In genomic region chr10:11035318-11035920, GRCh38 we compare ENCODE assay signal across 8 cellular contexts. TPM values are rescaled to one million over a fixed set of nuclear protein-coding genes. Genes with fewer than 3 reads are reported as not detected.
DNase-seq lines count a peak whose midpoint lies in the region; ATAC-seq and TF ChIP-seq lines count a peak whose summit lies in the region.

No MANE protein-coding gene starts in this region.

- peak overlapping the region; percentile 24 for H3K4me2 ChIP-seq in skeletal muscle satellite cell (ENCODE audit: low read length)

- no peaks in the 10 kb centered on the region for H3K36me3 ChIP-seq in skeletal muscle satellite cell (ENCODE audit: insufficient read depth, low read length)

- 39% methylated on average over 4 of the region's 4 CpGs for WGBS in right cardiac atrium

- peaks cover 0 to 19% (median 2%) of the 10 kb centered on the region in 5 experiments for H3K9me3 Mint-ChIP-seq in brain
- no peaks in the 10 kb centered on the region for H3K9me3 Mint-ChIP-seq in activated CD4-positive, alpha-beta memory T cell treated with anti-CD3 and anti-CD28 coated beads for 36 hours

- ATAC-seq in right cardiac atrium (peak; percentile 77 to 93), GM21528 (IDR thresholded peaks at IDR 0.05; ENCODE audit: low FRiP score, unreplicated experiment) (no peak), GM19035 (IDR thresholded peaks at IDR 0.05; ENCODE audit: unreplicated experiment) (no peak), GM21723 (IDR thresholded peaks at IDR 0.05; ENCODE audit: unreplicated experiment) (no peak)

- no peak for TF ChIP-seq CTCF in brain (conservative IDR thresholded peaks at IDR 0.05)

- H3K27me3 Mint-ChIP-seq in brain: no peaks in the 10 kb centered on the region
- H3K27me3 Mint-ChIP-seq in activated CD4-positive, alpha-beta memory T cell treated with anti-CD3 and anti-CD28 coated beads for 36 hours: peaks cover 8% of the 10 kb centered on the region

- intact Hi-C loops in right cardiac atrium (cut with DNase I): no loop called here
- intact Hi-C loops in activated CD4-positive, alpha-beta memory T cell treated with anti-CD3 and anti-CD28 coated beads for 36 hours (cut with micrococcal nuclease): no loop called here

- H3K4me1 ChIP-seq in right cardiac atrium (ENCODE audit: control insufficient read depth, insufficient read depth, low read length) (peaks cover 16% of the 10 kb centered on the region), skeletal muscle satellite cell (ENCODE audit: control insufficient read depth, insufficient read depth, low read length) (peaks cover 18% of the 10 kb centered on the region)

- CTCF ChIA-PET in activated CD4-positive, alpha-beta memory T cell treated with anti-CD3 and anti-CD28 coated beads for 36 hours (lab: Charles Lee): interaction anchor here (0.7 to 1.3 kb wide), 4 partner anchors 18 to 234 kb away, joined by 3 to 5 read pairs (median 4); partner anchors contain the start of gene CELF2

- peak overlapping the region in 1 of 5 experiments; percentile 53 for H3K4me3 Mint-ChIP-seq in brain
- no peak overlapping the region for H3K4me3 Mint-ChIP-seq in activated CD4-positive, alpha-beta memory T cell treated with anti-CD3 and anti-CD28 coated beads for 36 hours

- H3K27ac ChIP-seq in right cardiac atrium (ENCODE audit: low read length): peak overlapping the region; percentile 58

- no peaks in the 10 kb centered on the region for H3K9me3 ChIP-seq in right cardiac atrium (ENCODE audit: control insufficient read depth, low read length)
- no peaks in the 10 kb centered on the region for H3K9me3 ChIP-seq in skeletal muscle satellite cell (replicated peaks; ENCODE audit: low read length)

- no peak overlapping the region for H3K4me3 ChIP-seq in right cardiac atrium (ENCODE audit: low read length)
- no peak overlapping the region for H3K4me3 ChIP-seq in skeletal muscle satellite cell (ENCODE audit: low read length)

- H3K27ac Mint-ChIP-seq in brain: peak overlapping the region in 4 of 5 experiments; percentile 60 to 90 (median 76)
- H3K27ac Mint-ChIP-seq in activated CD4-positive, alpha-beta memory T cell treated with anti-CD3 and anti-CD28 coated beads for 36 hours: no peak overlapping the region

- peaks cover 77% of the 10 kb centered on the region for H3K4me1 Mint-ChIP-seq in brain
- peaks cover 4% of the 10 kb centered on the region for H3K4me1 Mint-ChIP-seq in activated CD4-positive, alpha-beta memory T cell treated with anti-CD3 and anti-CD28 coated beads for 36 hours (ENCODE audit: low read depth)

- H3K9ac ChIP-seq in skeletal muscle satellite cell (ENCODE audit: low read depth, low read length): peak overlapping the region; percentile 55

- peaks cover 81% of the 10 kb centered on the region for H3K36me3 Mint-ChIP-seq in brain
- no peaks in the 10 kb centered on the region for H3K36me3 Mint-ChIP-seq in activated CD4-positive, alpha-beta memory T cell treated with anti-CD3 and anti-CD28 coated beads for 36 hours

- H3K27me3 ChIP-seq in right cardiac atrium (ENCODE audit: control insufficient read depth, insufficient read depth) (no peaks in the 10 kb centered on the region), skeletal muscle satellite cell (ENCODE audit: control insufficient read depth, insufficient read depth, low read length) (no peaks in the 10 kb centered on the region)

- DNase-seq in HPDE6-E6E7 (ENCODE audit: extremely low spot score): peak; percentile 41
- DNase-seq in right cardiac atrium: peak in 1 of 3 donors; percentile 59
- DNase-seq in activated CD4-positive, alpha-beta memory T cell treated with anti-CD3 and anti-CD28 coated beads for 36 hours: no peak

- POLR2A ChIA-PET in activated CD4-positive, alpha-beta memory T cell treated with anti-CD3 and anti-CD28 coated beads for 36 hours (lab: Charles Lee): no interaction called here

RNA-seq across cellular contexts. Expression of gene CELF2, which starts 17.7 kb away (rescaled TPM):
- 19.5 TPM for polyA plus RNA-seq in brain (ENCODE audit: insufficient read depth, low read depth, low replicate concordance)
- total RNA-seq in right cardiac atrium: 10 to 100 TPM; 73.7 to 87.0 (median 81.1) TPM
- 19.4 TPM for polyA plus RNA-seq in right cardiac atrium
- 7.9 and 10.5 TPM in 2 replicates for total RNA-seq in skeletal muscle satellite cell (2012; rRNA removed)
- total RNA-seq in activated CD4-positive, alpha-beta memory T cell treated with anti-CD3 and anti-CD28 coated beads for 36 hours: 100 to 1,000 TPM; 109 to 113 TPM

Comparison
In these comparisons a context has a peak if more than half of its experiments do, and no peak if none do; other contexts are left out.
1. ATAC-seq: peak in right cardiac atrium (2 of 2); none in GM21528 (single experiment), GM19035 (single experiment) and GM21723 (single experiment).